Comparison of ENCODE assay signal across 8 cellular contexts in genomic region chr21:35226302-35226701, GRCh38.
A peak's percentile ranks its signal among the peaks of the same experiment; 100 is the strongest.
DNase-seq lines count a peak whose midpoint lies in the region; ATAC-seq, FAIRE-seq and TF ChIP-seq lines count a peak whose summit lies in the region.
"Had no signal": no experiment of that assay in that cellular context is flagged by ENCODE, and none has a peak within 500 bp of the region (broad histone marks: within the 10 kb centered on the region; RNA-seq: fewer than 3 reads in every experiment).

No MANE protein-coding gene starts in this region.

- H3K4me1 ChIP-seq in RWPE2 (ENCODE audit: insufficient read depth, poor library complexity, severe bottlenecking), result peaks cover 20% of the 10 kb centered on the region
- H3K4me1 ChIP-seq in skeletal muscle satellite cell (ENCODE audit: control insufficient read depth, insufficient read depth, low read length), result peaks cover 23% of the 10 kb centered on the region

- no peak for TF ChIP-seq CTCF in RWPE2 (IDR thresholded peaks at IDR 0.05; ENCODE audit: poor library complexity, severe bottlenecking)

- H3K9me3 ChIP-seq in RWPE2 (ENCODE audit: severe bottlenecking) (no peaks in the 10 kb centered on the region), skeletal muscle satellite cell (replicated peaks; ENCODE audit: low read length) (no peaks in the 10 kb centered on the region)

- H3K27me3 ChIP-seq in RWPE2 (ENCODE audit: insufficient read depth, poor library complexity, severe bottlenecking) (no peaks in the 10 kb centered on the region), skeletal muscle satellite cell (ENCODE audit: control insufficient read depth, insufficient read depth, low read length) (no peaks in the 10 kb centered on the region)

- no peak overlapping the region for H3K27ac ChIP-seq in RWPE2 (ENCODE audit: poor library complexity, severe bottlenecking)

- H3K4me2 ChIP-seq in skeletal muscle satellite cell (ENCODE audit: low read length), result peak overlapping the region; percentile 30

- DNase-seq in GM04503 (ENCODE audit: low read depth) (peak; percentile 57), RWPE2 (ENCODE audit: low spot score) (no peak), fibroblast of the conjunctiva (ENCODE audit: low read depth) (peak; percentile 63), NCI-H345 treated with DMSO at 0.1 percent for 48 hours (lab: John Stamatoyannopoulos, UW; ENCODE audit: unreplicated experiment) (no peak), urothelium cell line (ENCODE audit: low spot score) (no peak)

- peak overlapping the region; percentile 11 for H3K9ac ChIP-seq in skeletal muscle satellite cell (ENCODE audit: low read depth, low read length)

- ATAC-seq in RWPE2 (ENCODE audit: low read depth), result peak; percentile 60; the same call in 2 of the 3 replicates
- no peak for ATAC-seq in HG02798 (IDR thresholded peaks at IDR 0.05; ENCODE audit: poor library complexity, unreplicated experiment)

- H3K36me3 ChIP-seq in RWPE2 (ENCODE audit: low read depth) (no peaks in the 10 kb centered on the region), skeletal muscle satellite cell (ENCODE audit: insufficient read depth, low read length) (no peaks in the 10 kb centered on the region)

- H3K4me3 ChIP-seq in RWPE2 (ENCODE audit: severe bottlenecking), result no peak overlapping the region
- H3K4me3 ChIP-seq in skeletal muscle satellite cell (ENCODE audit: low read length), result no peak overlapping the region
- H3K4me3 ChIP-seq: GM12878 had no signal

- no peak for FAIRE-seq in urothelium cell line (lab: Jason Lieb, UNC)
- FAIRE-seq: GM12878 had no signal

Comparison
In these comparisons a context has a peak if more than half of its experiments do, and no peak if none do; other contexts are left out.
1. DNase-seq: peak in GM04503 (single experiment) and fibroblast of the conjunctiva (single experiment); none in RWPE2 (single experiment), NCI-H345 treated with DMSO at 0.1 percent for 48 hours (single experiment) and urothelium cell line (single experiment).